Comparison of ENCODE assay signal across 1 cellular context in the genomic region with DNA sequence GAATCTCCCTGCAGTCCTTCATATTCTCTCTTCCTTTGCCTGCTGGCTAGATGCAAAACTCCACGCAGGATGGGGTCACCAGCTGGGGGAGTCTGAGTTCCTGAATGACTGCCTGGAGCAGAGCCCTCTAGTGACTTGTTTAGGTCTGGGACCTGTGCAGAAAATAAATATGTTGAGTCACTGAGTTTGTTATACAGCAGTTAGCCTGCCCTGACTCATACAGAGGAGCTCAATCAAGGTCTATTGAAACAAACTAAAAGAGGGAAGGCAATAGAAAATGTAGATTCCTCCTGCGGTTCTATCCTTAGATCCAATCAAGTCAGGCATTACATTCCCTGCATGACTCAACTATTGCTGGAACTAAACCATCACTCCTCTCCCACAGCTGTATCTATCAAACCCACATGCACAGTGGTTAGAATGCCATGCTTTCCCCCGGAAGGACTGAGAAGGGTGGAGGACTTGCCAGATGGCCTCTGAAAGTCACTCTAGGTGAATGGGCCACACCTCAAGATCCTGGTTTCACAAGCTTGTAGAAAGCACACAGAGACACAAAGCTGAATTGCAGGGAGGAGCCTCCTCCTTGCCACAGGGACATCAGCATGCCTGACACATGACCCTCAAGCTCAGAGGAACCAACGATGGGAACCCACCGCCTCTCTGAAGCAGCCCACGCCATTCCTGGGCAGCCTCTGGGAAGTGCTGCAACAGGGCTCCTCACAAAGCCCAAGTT.
TF ChIP-seq lines count a peak whose summit lies in the region.

No MANE protein-coding gene starts in this region.

TF ChIP-seq in K562, 482 proteins besides CTCF, POLR2A, EP300 and RAD21 (continued from another document):
- TF ChIP-seq, protein P1, sequence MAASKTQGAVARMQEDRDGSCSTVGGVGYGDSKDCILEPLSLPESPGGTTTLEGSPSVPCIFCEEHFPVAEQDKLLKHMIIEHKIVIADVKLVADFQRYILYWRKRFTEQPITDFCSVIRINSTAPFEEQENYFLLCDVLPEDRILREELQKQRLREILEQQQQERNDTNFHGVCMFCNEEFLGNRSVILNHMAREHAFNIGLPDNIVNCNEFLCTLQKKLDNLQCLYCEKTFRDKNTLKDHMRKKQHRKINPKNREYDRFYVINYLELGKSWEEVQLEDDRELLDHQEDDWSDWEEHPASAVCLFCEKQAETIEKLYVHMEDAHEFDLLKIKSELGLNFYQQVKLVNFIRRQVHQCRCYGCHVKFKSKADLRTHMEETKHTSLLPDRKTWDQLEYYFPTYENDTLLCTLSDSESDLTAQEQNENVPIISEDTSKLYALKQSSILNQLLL (CRISPR knock-in tag; IDR thresholded peaks at IDR 0.05; ENCODE audit: borderline replicate concordance), result no peak
- TF ChIP-seq CBX3 (IDR thresholded peaks at IDR 0.05; ENCODE audit: borderline replicate concordance in 1 of 2, low read length in 2 of 2), result peak in 1 of 2 experiments; percentile 55; a peak in 1 of 3 replicates
- peak; percentile 21; the same call in 1 of the 2 replicates for TF ChIP-seq MAFF (IDR thresholded peaks at IDR 0.05; ENCODE audit: low read length)
- TF ChIP-seq ZBTB1 (CRISPR knock-in tag; IDR thresholded peaks at IDR 0.05; ENCODE audit: borderline replicate concordance, low read depth), result no peak
- TF ChIP-seq CTBP1 (IDR thresholded peaks at IDR 0.05; ENCODE audit: borderline replicate concordance), result no peak
